Comparison of ENCODE assay signal across 21 cellular contexts in genomic region chr9:136201174-136201573, GRCh38. TPM values are rescaled to one million over a fixed set of nuclear protein-coding genes. Genes with fewer than 3 reads are reported as not detected.
DNase-seq lines count a peak whose midpoint lies in the region; ATAC-seq, FAIRE-seq and TF ChIP-seq lines count a peak whose summit lies in the region.
"Had no signal": no experiment of that assay in that cellular context is flagged by ENCODE, and none has a peak within 500 bp of the region (broad histone marks: within the 10 kb centered on the region; RNA-seq: fewer than 3 reads in every experiment).

No MANE protein-coding gene starts in this region.

- ATAC-seq in HG02798 (IDR thresholded peaks at IDR 0.05; ENCODE audit: poor library complexity, unreplicated experiment): no peak

- H3K4me1 ChIP-seq in HEK293 (ENCODE audit: control insufficient read depth, insufficient read depth, low read length) (no peaks in the 10 kb centered on the region; the same call in 1 of the 2 replicates), H1 (replicated peaks in 1 of 4; ENCODE audit: control insufficient read depth in 3 of 4, insufficient read depth in 4 of 4, low read length in 3 of 4) (peaks cover 7 to 31% (median 22%) of the 10 kb centered on the region in 4 experiments)
- H3K4me1 ChIP-seq: HAP-1 had no signal

- no peak overlapping the region for H3K4ac ChIP-seq in H1 (replicated peaks; ENCODE audit: insufficient read length, low read depth, low read length)

- H3K56ac ChIP-seq in H1 (replicated peaks; ENCODE audit: insufficient read length, low read depth, low read length): no peak overlapping the region

- CTCF ChIA-PET in HEK293 (lab: Yijun Ruan, JAX) (interaction anchor here (0.9 to 1.6 kb wide), 3 partner anchors 30 to 83 kb away, joined by 3 read pairs; no protein-coding TSS in a partner anchor), H1 (lab: Charles Lee; ENCODE audit: partially characterized antibody) (interaction anchor here (0.7 to 4.3 kb wide), 4 partner anchors 10 to 31 kb away, joined by 3 to 18 read pairs (median 4); no protein-coding TSS in a partner anchor)

- no peak overlapping the region for H2BK15ac ChIP-seq in H1 (ENCODE audit: low read length)

- H2BK12ac ChIP-seq in H1 (ENCODE audit: low read depth, low read length): no peak overlapping the region

- TF ChIP-seq POLR2A in H1 (IDR thresholded peaks at IDR 0.05; ENCODE audit: control extremely low read depth in 1 of 2, low read depth in 2 of 2, low read length in 2 of 2): no peak

- H3K9me3 ChIP-seq in HEK293 (ENCODE audit: control insufficient read depth, insufficient read depth, low read depth, low read length) (no peaks in the 10 kb centered on the region), H1 (ENCODE audit: insufficient read depth in 2 of 2, low read depth in 1 of 2, low read length in 1 of 2) (no peaks in the 10 kb centered on the region; a peak in 1 of 4 replicates)
- H3K9me3 ChIP-seq: Caco-2, HAP-1 had no signal

- no peak for TF ChIP-seq EP300 in H1 (IDR thresholded peaks at IDR 0.05; ENCODE audit: borderline replicate concordance in 1 of 2, low read depth in 2 of 2, low read length in 2 of 2)

- H3K79me2 ChIP-seq in H1 (ENCODE audit: control insufficient read depth in 1 of 2, insufficient read depth in 2 of 2, low read length in 2 of 2): no peaks in the 10 kb centered on the region

- H2BK20ac ChIP-seq in H1 (ENCODE audit: low read length): no peak overlapping the region

- DNase-seq in GM20000 (ENCODE audit: low spot score) (peak; percentile 47), H1 (ENCODE audit: low read depth in 1 of 2, low spot score in 2 of 2) (no peak), cerebellar cortex (ENCODE audit: low spot score) (no peak)
- no peak for DNase-seq in stimulated activated CD4-positive, alpha-beta T cell treated with anti-CD3 and anti-CD28 coated beads, Interleukin-2, amount 100 ng/mL, for 24 hours
- DNase-seq: AML-193; Caco-2; CD4-positive, alpha-beta T cell; IMR-90; KG1 had no signal

- 57% methylated on average over 13 of the region's 13 CpGs; no CpG with 5 or more reads in 1 of the 2 experiments for WGBS in H1 (ENCODE audit: extremely low coverage in 1 of 2, insufficient coverage in 1 of 2, insufficient read length in 1 of 2, insufficient replicate concordance in 2 of 2, low coverage in 1 of 2, low lambda C conversion rate in 2 of 2, missing lambda C conversion rate in 1 of 2), 2 experiments

- no peak for TF ChIP-seq CTCF in GM20000 (IDR thresholded peaks at IDR 0.05; ENCODE audit: extremely low read depth, missing control alignments)
- TF ChIP-seq CTCF in HEK293 (tag by site-specific recombination; IDR thresholded peaks at IDR 0.05): no peak
- TF ChIP-seq CTCF in H1 (IDR thresholded peaks at IDR 0.05; ENCODE audit: control extremely low read depth in 1 of 3, insufficient read depth in 1 of 3, low read depth in 1 of 3, low read length in 3 of 3): no peak

- peaks cover 27 to 45% of the 10 kb centered on the region in 2 experiments for H4K20me1 ChIP-seq in H1 (replicated peaks in 1 of 2; ENCODE audit: control insufficient read depth in 1 of 2, insufficient read depth in 2 of 2, low read length in 2 of 2)

- no peak overlapping the region for H4K8ac ChIP-seq in H1 (ENCODE audit: extremely low read depth, insufficient read depth, low read length)

- FAIRE-seq in H1 (lab: Jason Lieb, UNC): no peak
- FAIRE-seq: A204.1, D721Med, G401.6, GM12891, GM19239, HTR-8/SVneo had no signal

- no peak overlapping the region for H4K5ac ChIP-seq in H1 (ENCODE audit: insufficient read length, low read depth, low read length)

- H3K14ac ChIP-seq in H1 (ENCODE audit: insufficient read length): no peak overlapping the region

- no peak overlapping the region for H2BK5ac ChIP-seq in H1 (ENCODE audit: low read depth, low read length)

- no peak overlapping the region for H3K18ac ChIP-seq in H1 (ENCODE audit: extremely low read depth, low read length)

- H3K4me3 ChIP-seq in HEK293 (ENCODE audit: low read depth, low read length) (no peak overlapping the region), H1 (ENCODE audit: extremely low read depth in 1 of 4, insufficient read depth in 2 of 4, low read depth in 3 of 4, low read length in 4 of 4) (no peak overlapping the region)
- H3K4me3 ChIP-seq: HAP-1 had no signal

- H3K4me2 ChIP-seq in H1 (ENCODE audit: insufficient read depth in 1 of 2, low read depth in 2 of 2, low read length in 2 of 2): no peak overlapping the region

- H3K23ac ChIP-seq in H1 (ENCODE audit: insufficient read length): no peak overlapping the region

- 0 out of 2 replicates have a peak, but pooled peaks cover 4% of the 10 kb centered on the region for H3K79me1 ChIP-seq in H1 (ENCODE audit: low read depth, low read length)

- peaks cover 86 to 99% (median 97%) of the 10 kb centered on the region in 4 experiments for H3K27me3 ChIP-seq in H1 (replicated peaks in 1 of 4; ENCODE audit: control insufficient read depth in 3 of 4, extremely low read depth in 1 of 4, insufficient read depth in 3 of 4, low read length in 3 of 4)

- peaks cover 12% of the 10 kb centered on the region; the same call in 1 of the 2 replicates for H3K23me2 ChIP-seq in H1 (ENCODE audit: low read depth, low read length)

- POLR2A ChIA-PET in HEK293 (lab: Yijun Ruan, JAX): no interaction called here
- POLR2A ChIA-PET in H1 (lab: Charles Lee; ENCODE audit: partially characterized antibody): interaction anchor here (0.9 to 1.4 kb wide), 3 partner anchors 12 to 16 kb away, joined by 3 to 4 read pairs (median 4); no protein-coding TSS in a partner anchor

- TF ChIP-seq RAD21 in H1 (IDR thresholded peaks at IDR 0.05 in 1 of 2, conservative IDR thresholded peaks at IDR 0.05 in 1 of 2; ENCODE audit: low read depth in 2 of 2, low read length in 2 of 2): no peak

- no peak overlapping the region for H4K91ac ChIP-seq in H1 (replicated peaks; ENCODE audit: insufficient read length, low read length)

- no peak overlapping the region for H2AFZ ChIP-seq in H1 (ENCODE audit: low read length)

- no peak overlapping the region for H3K9ac ChIP-seq in H1 (replicated peaks in 1 of 4; ENCODE audit: extremely low read depth in 1 of 4, low read depth in 3 of 4, low read length in 3 of 4)

- no peak overlapping the region for H2BK120ac ChIP-seq in H1 (replicated peaks; ENCODE audit: low read depth, low read length)

- no peak overlapping the region for H3K27ac ChIP-seq in HEK293 (ENCODE audit: extremely low read depth, low read depth, low read length)
- H3K27ac ChIP-seq in H1 (ENCODE audit: low read depth, low read length): no peak overlapping the region
- H3K27ac ChIP-seq: C4-2B had no signal

- no peak overlapping the region for H2AK5ac ChIP-seq in H1 (ENCODE audit: low read depth, low read length)

- H3K36me3 ChIP-seq in HEK293 (ENCODE audit: control insufficient read depth in 2 of 2, insufficient read depth in 1 of 2, low read length in 2 of 2) (peaks cover 0 to 3% of the 10 kb centered on the region in 2 experiments; a peak in 1 of 3 replicates), H1 (ENCODE audit: control insufficient read depth in 2 of 4, insufficient read depth in 4 of 4, low read length in 3 of 4) (peaks cover 0 to 17% (median 0%) of the 10 kb centered on the region in 4 experiments; a peak in 1 of 8 replicates)
- H3K36me3 ChIP-seq: HAP-1 had no signal

TF ChIP-seq in HEK293, 187 proteins besides CTCF, POLR2A, EP300 and RAD21:
- TF ChIP-seq ZNF112 (tag by site-specific recombination; IDR thresholded peaks at IDR 0.05) (no peak), GLIS2 (tag by site-specific recombination; IDR thresholded peaks at IDR 0.05) (0 out of 2 replicates have a peak, but pooled peaks have one; percentile 15), ZBTB48 (tag by site-specific recombination; IDR thresholded peaks at IDR 0.05) (no peak)

TF ChIP-seq in H1, 55 proteins besides CTCF, POLR2A, EP300 and RAD21:
- peak; percentile 60 for TF ChIP-seq EZH2 (IDR thresholded peaks at IDR 0.05; ENCODE audit: low read depth, low read length, severe bottlenecking)
- peak; percentile 74; the same call in 1 of the 2 replicates for TF ChIP-seq SUZ12 (IDR thresholded peaks at IDR 0.05; ENCODE audit: low read length)
- TF ChIP-seq TEAD4 (IDR thresholded peaks at IDR 0.05; ENCODE audit: low read depth, low read length): no peak

RNA-seq across cellular contexts. Expression of gene LHX3, which starts 3.8 kb away (rescaled TPM):
- not detected in 2 replicates for total RNA-seq in H1 (2021; fragmentation: NEBNext Ultra II Directional; extraction: Animal tissue kit (Norgen Biotek cat#: 25700))
- 0.02 and 0.03 TPM in 2 replicates for polyA plus RNA-seq in H1 (2011; rRNA removed)
- polyA plus RNA-seq in H1 (2011; cell fraction: cytosol; rRNA removed): not detected
- polyA plus RNA-seq in H1 (2011; cell fraction: nucleus; rRNA removed): 0.20 TPM
- polyA plus RNA-seq in H1 (2012, experiment 1 of 2): not detected in 4 replicates
- not detected for polyA plus RNA-seq in H1 (2012, experiment 2 of 2)
- polyA plus RNA-seq in H1 (2013, experiment 1 of 2): not detected
- polyA plus RNA-seq in H1 (2013, experiment 2 of 2): 0.02 TPM
- polyA minus RNA-seq in H1 (2011; rRNA and poly(A)+ RNA removed): not detected in 2 replicates
- polyA minus RNA-seq in H1 (2011; cell fraction: cytosol; rRNA and poly(A)+ RNA removed): not detected
- polyA minus RNA-seq in H1 (2011; cell fraction: nucleus; rRNA and poly(A)+ RNA removed): 0.30 TPM
- total RNA-seq: H4, IMR-90 had no signal
- polyA plus RNA-seq: BJ, IMR-90 had no signal

RNA-seq across cellular contexts. Expression of gene QSOX2, which starts 44.4 kb away (rescaled TPM):
- total RNA-seq in H1 (2021; fragmentation: NEBNext Ultra II Directional; extraction: Animal tissue kit (Norgen Biotek cat#: 25700)): 27.5 and 28.6 TPM in 2 replicates
- 18.0 and 21.8 TPM in 2 replicates for polyA plus RNA-seq in H1 (2011; rRNA removed)
- 20.4 TPM for polyA plus RNA-seq in H1 (2011; cell fraction: cytosol; rRNA removed)
- polyA plus RNA-seq in H1 (2011; cell fraction: nucleus; rRNA removed): 52.2 TPM
- 18.2 to 24.6 TPM (median 21.8 TPM) in 4 replicates for polyA plus RNA-seq in H1 (2012, experiment 1 of 2)
- polyA plus RNA-seq in H1 (2012, experiment 2 of 2): 13.5 TPM
- 27.3 TPM for polyA plus RNA-seq in H1 (2013, experiment 1 of 2)
- 25.5 TPM for polyA plus RNA-seq in H1 (2013, experiment 2 of 2)
- 17.0 and 19.8 TPM in 2 replicates for polyA minus RNA-seq in H1 (2011; rRNA and poly(A)+ RNA removed)
- 10.7 TPM for polyA minus RNA-seq in H1 (2011; cell fraction: cytosol; rRNA and poly(A)+ RNA removed)
- polyA minus RNA-seq in H1 (2011; cell fraction: nucleus; rRNA and poly(A)+ RNA removed): 13.1 TPM
